8 cellular contexts compared by ENCODE assay signal in the genomic region with DNA sequence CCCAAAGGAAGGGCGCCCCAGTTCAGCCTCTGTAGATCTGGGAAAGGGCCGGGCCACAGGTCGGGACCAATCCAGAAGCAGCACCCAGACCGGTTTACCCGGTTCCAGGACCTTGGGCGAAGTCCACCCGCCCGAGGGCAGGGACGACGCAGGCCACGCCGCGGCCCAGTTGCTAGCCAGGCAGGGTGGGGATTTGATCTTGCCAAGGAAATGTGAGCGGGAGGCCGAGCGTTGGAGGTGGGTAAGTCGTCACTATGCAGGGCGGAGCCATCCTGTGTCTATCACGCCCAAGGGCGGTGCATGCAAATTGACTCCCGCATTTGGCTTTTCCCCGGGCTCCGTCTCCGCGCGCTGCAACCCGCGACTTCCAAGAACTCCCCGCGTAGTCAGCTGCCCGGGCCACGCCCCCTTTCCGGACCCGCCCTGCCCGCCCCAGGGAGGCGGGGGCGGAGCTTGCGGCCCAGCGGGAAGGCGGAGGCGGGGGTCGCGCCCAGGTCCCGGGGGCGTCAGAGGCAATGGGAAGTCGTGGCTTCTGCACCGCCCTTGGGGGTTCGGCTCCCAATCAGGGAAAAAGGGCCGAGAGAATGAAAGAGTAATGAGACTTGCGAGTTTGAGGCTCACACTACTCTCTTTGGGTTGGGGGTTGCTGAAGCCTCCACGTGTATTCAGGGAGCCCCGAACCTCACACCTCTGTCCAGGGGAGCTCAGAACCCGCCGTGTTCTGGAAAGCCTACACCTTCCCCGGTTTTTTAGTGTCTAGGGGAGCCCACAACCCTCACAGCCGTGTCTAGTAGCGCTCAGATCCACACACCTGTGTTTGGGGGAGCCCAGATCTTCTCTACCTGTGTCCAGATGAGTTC. TPM values are rescaled to one million over a fixed set of nuclear protein-coding genes. Genes with fewer than 3 reads are reported as not detected.
DNase-seq lines count a peak whose midpoint lies in the region; ATAC-seq and TF ChIP-seq lines count a peak whose summit lies in the region.

No MANE protein-coding gene starts in this region.

- H3F3A ChIP-seq in SU-DHL-6 (ENCODE audit: insufficient read depth): peaks cover 21% of the 10 kb centered on the region

- H2AFZ ChIP-seq in SU-DHL-6 (ENCODE audit: low read depth, low read length, severe bottlenecking) (peak overlapping the region; percentile 70), parathyroid adenoma (peak overlapping the region; percentile 88)

- peak; percentile 57 for ATAC-seq in GM21619 (IDR thresholded peaks at IDR 0.05; ENCODE audit: unreplicated experiment)

- H3K9ac ChIP-seq in SU-DHL-6 (ENCODE audit: low read length): peak overlapping the region; percentile 44
- H3K9ac ChIP-seq in parathyroid adenoma: no peak overlapping the region

- H3K36me3 ChIP-seq in SU-DHL-6 (ENCODE audit: low read length) (no peaks in the 10 kb centered on the region), cardiac muscle cell (no peaks in the 10 kb centered on the region), parathyroid adenoma (ENCODE audit: control insufficient read depth, insufficient read depth, low read length) (no peaks in the 10 kb centered on the region), tibial nerve (no peaks in the 10 kb centered on the region)

- TF ChIP-seq POLR2A in tibial nerve (IDR thresholded peaks at IDR 0.05): peak; percentile 58 to 64

- H3K9me3 ChIP-seq in SU-DHL-6 (ENCODE audit: insufficient read depth, low read length): no peaks in the 10 kb centered on the region
- H3K9me3 ChIP-seq in cardiac muscle cell (ENCODE audit: low read depth): no peaks in the 10 kb centered on the region
- no peaks in the 10 kb centered on the region for H3K9me3 ChIP-seq in parathyroid adenoma (ENCODE audit: control insufficient read depth, low read length)
- no peaks in the 10 kb centered on the region for H3K9me3 ChIP-seq in tibial nerve

- no peaks in the 10 kb centered on the region for H3K9me2 ChIP-seq in SU-DHL-6 (replicated peaks; ENCODE audit: insufficient read depth, low read length)

- 2 to 4% methylated on average over 35 to 51 of the region's 57 CpGs for whole genome bisulfite sequencing in tibial nerve, 2 donors

- H3K27ac ChIP-seq in C4-2B (peak overlapping the region; percentile 81), SU-DHL-6 (ENCODE audit: low read depth, low read length) (no peak overlapping the region; the same call in 1 of the 2 replicates), cardiac muscle cell (peak overlapping the region; percentile 59), parathyroid adenoma (peak overlapping the region; percentile 93), tibial nerve (peak overlapping the region; percentile 82 to 99 (median 91))

- H4K20me1 ChIP-seq in SU-DHL-6 (ENCODE audit: low read depth, low read length): no peaks in the 10 kb centered on the region

- TF ChIP-seq CTCF in C4-2B (conservative IDR thresholded peaks at IDR 0.05): no peak
- no peak for TF ChIP-seq CTCF in SU-DHL-6 (IDR thresholded peaks at IDR 0.05; ENCODE audit: insufficient read depth, low read length, poor library complexity, severe bottlenecking)
- TF ChIP-seq CTCF in cardiac muscle cell (IDR thresholded peaks at IDR 0.05; ENCODE audit: low read depth, low read length): no peak
- TF ChIP-seq CTCF in parathyroid adenoma (IDR thresholded peaks at IDR 0.05): no peak
- no peak for TF ChIP-seq CTCF in tibial nerve (IDR thresholded peaks at IDR 0.05)

- H3K4me1 ChIP-seq in cardiac muscle cell (ENCODE audit: low read depth) (peaks cover 21% of the 10 kb centered on the region), parathyroid adenoma (peaks cover 31% of the 10 kb centered on the region), tibial nerve (peaks cover 0 to 51% (median 32%) of the 10 kb centered on the region in 4 donors)

- TF ChIP-seq EP300 in tibial nerve (IDR thresholded peaks at IDR 0.05): peak; percentile 86 to 87

- DNase-seq in NCI-H1105 (lab: John Stamatoyannopoulos, UW) (peak; percentile 90), cardiac muscle cell (ENCODE audit: low read depth in 1 of 2, low spot score in 1 of 2) (peak; percentile 97 to 99), tibial nerve (ENCODE audit: low spot score in 2 of 2) (peak; percentile 91)
- peak; percentile 64 for DNase-seq in activated naive CD8-positive, alpha-beta T cell treated with anti-CD3 and anti-CD28 coated beads, Interleukin-2, amount 50 U/mL, for 16 hours (ENCODE audit: low read depth, low spot score)

- H3K4me2 ChIP-seq in SU-DHL-6 (ENCODE audit: low read depth, low read length, poor library complexity, severe bottlenecking) (peak overlapping the region; percentile 57), parathyroid adenoma (ENCODE audit: low read length) (peak overlapping the region; percentile 68)

- H3K79me2 ChIP-seq in SU-DHL-6 (ENCODE audit: insufficient read depth, low read length) (no peaks in the 10 kb centered on the region), parathyroid adenoma (no peaks in the 10 kb centered on the region)

- H3K27me3 ChIP-seq in SU-DHL-6 (ENCODE audit: low read length): no peaks in the 10 kb centered on the region
- no peaks in the 10 kb centered on the region for H3K27me3 ChIP-seq in cardiac muscle cell
- H3K27me3 ChIP-seq in parathyroid adenoma (ENCODE audit: control insufficient read depth, insufficient read depth, low read length): no peaks in the 10 kb centered on the region
- H3K27me3 ChIP-seq in tibial nerve: no peaks in the 10 kb centered on the region

- H3K4me3 ChIP-seq in SU-DHL-6 (ENCODE audit: insufficient read depth, low read length, poor library complexity, severe bottlenecking) (peak overlapping the region; percentile 42), cardiac muscle cell (peak overlapping the region; percentile 8), parathyroid adenoma (ENCODE audit: low read depth, low read length) (peak overlapping the region; percentile 66), tibial nerve (peak overlapping the region; percentile 14 to 51 (median 36))

RNA-seq across cellular contexts. Expression of gene IER2, which starts 12.8 kb away (rescaled TPM):
- total RNA-seq in cardiac muscle cell (60.3 and 110 TPM in 2 replicates), tibial nerve (10 to 100 TPM; 37.3 to 77.4 (median 58.3) TPM)
- 77.6 and 88.9 TPM in 2 replicates for polyA plus RNA-seq in cardiac muscle cell

RNA-seq across cellular contexts. Expression of gene STX10, which starts 12.8 kb away (rescaled TPM):
- total RNA-seq in cardiac muscle cell (95.5 and 110 TPM in 2 replicates), tibial nerve (100 to 1,000 TPM in 1 of 4 donors, 10 to 100 TPM in 3; 58.6 to 145 (median 86.6) TPM)
- 65.2 and 71.1 TPM in 2 replicates for polyA plus RNA-seq in cardiac muscle cell

RNA-seq across cellular contexts. Expression of gene NACC1, which starts 44.9 kb away (rescaled TPM):
- 75.1 and 93.7 TPM in 2 replicates for total RNA-seq in cardiac muscle cell
- 9.8 and 13.3 TPM in 2 replicates for polyA plus RNA-seq in cardiac muscle cell
- total RNA-seq in tibial nerve: 10 to 100 TPM; 15.3 to 37.1 (median 25.8) TPM

RNA-seq across cellular contexts. Expression of gene TRMT1, which starts 46.4 kb away (rescaled TPM):
- total RNA-seq in cardiac muscle cell (45.9 and 48.5 TPM in 2 replicates), tibial nerve (10 to 100 TPM; 38.4 to 92.7 (median 49.2) TPM)
- 37.7 and 56.0 TPM in 2 replicates for polyA plus RNA-seq in cardiac muscle cell

Comparison
In these comparisons a context has a peak if more than half of its experiments do, and no peak if none do; other contexts are left out.
1. H3K4me3 ChIP-seq: peak in every context shown above with its lines; median percentile 66 in parathyroid adenoma; 42 in SU-DHL-6; 36 in tibial nerve; 8 in cardiac muscle cell.